Comparison of ENCODE assay signal across 8 cellular contexts in genomic region chr6:28142446-28142845, GRCh38. TPM values are rescaled to one million over a fixed set of nuclear protein-coding genes. Genes with fewer than 3 reads are reported as not detected.
DNase-seq lines count a peak whose midpoint lies in the region; ATAC-seq and TF ChIP-seq lines count a peak whose summit lies in the region.

No MANE protein-coding gene starts in this region.

- no peaks in the 10 kb centered on the region for H3K9me3 Mint-ChIP-seq in natural killer cell

- ATAC-seq in natural killer cell: no peak
- no peak for ATAC-seq in HG03280 (IDR thresholded peaks at IDR 0.05; ENCODE audit: unreplicated experiment)
- ATAC-seq in HG03457 (IDR thresholded peaks at IDR 0.05; ENCODE audit: unreplicated experiment): no peak

- peaks cover 48 to 61% of the 10 kb centered on the region in 2 donors for H3K4me1 Mint-ChIP-seq in natural killer cell

- no peaks in the 10 kb centered on the region for H3K36me3 Mint-ChIP-seq in natural killer cell

- in situ Hi-C loops in ACHN (cut with HindIII; ENCODE audit: low pct_ligation_motif_present, low pct_unique_long_range_greater_than_20kb, low sequenced_read_pairs): no loop called here

- no peak for TF ChIP-seq CTCF in natural killer cell (IDR thresholded peaks at IDR 0.05)

- peak overlapping the region; percentile 84 for H3K4me3 ChIP-seq in MG63

- peak overlapping the region; percentile 89 to 94 for H3K27ac Mint-ChIP-seq in natural killer cell

- intact Hi-C loops in natural killer cell (cut with micrococcal nuclease): loop anchor here (5.0 kb wide), 2 partner anchors 110 to 255 kb away; partner anchors contain the start of genes ZKSCAN4 and ZSCAN12

- H3K27me3 Mint-ChIP-seq in natural killer cell (ENCODE audit: low read depth in 2 of 2): no peaks in the 10 kb centered on the region

- peak overlapping the region; percentile 97 for H3K4me3 Mint-ChIP-seq in natural killer cell

- no peaks in the 10 kb centered on the region for H3K27me3 ChIP-seq in MG63

- peak; percentile 13 for DNase-seq in CD1c-positive myeloid dendritic cell (ENCODE audit: extremely low spot score)
- DNase-seq in MG63: no peak
- peak; percentile 38 for DNase-seq in dedifferentiated amniotic fluid mesenchymal stem cell (ENCODE audit: extremely low spot score)
- no peak for DNase-seq in natural killer cell
- DNase-seq in ACHN: no peak
- no peak for DNase-seq in kidney glomerular epithelial cell (lab: John Stamatoyannopoulos, UW)

- peaks cover 35% of the 10 kb centered on the region for H3K36me3 ChIP-seq in MG63

- H3K9me3 ChIP-seq in MG63: no peaks in the 10 kb centered on the region

RNA-seq across cellular contexts. Expression of gene ZKSCAN8, which starts 0.8 kb away (rescaled TPM):
- 3.2 and 6.0 TPM in 2 replicates for total RNA-seq in MG63 (2014; rRNA removed; shearing (Covaris generic); ENCODE audit: low replicate concordance)
- 10 to 100 TPM; 38.0 to 42.5 (median 39.2) TPM for total RNA-seq in natural killer cell

RNA-seq across cellular contexts. Expression of gene ZSCAN16, which starts 18.0 kb away (rescaled TPM):
- total RNA-seq in MG63 (2014; rRNA removed; shearing (Covaris generic); ENCODE audit: low replicate concordance): 1.3 and 1.7 TPM in 2 replicates
- 1 to 10 TPM; 7.7 to 9.1 (median 7.8) TPM for total RNA-seq in natural killer cell

Comparison
In these comparisons a context has a peak if more than half of its experiments do, and no peak if none do; other contexts are left out.
1. DNase-seq: peak in CD1c-positive myeloid dendritic cell (single experiment) and dedifferentiated amniotic fluid mesenchymal stem cell (single experiment); none in MG63 (single experiment), natural killer cell (single experiment), ACHN (single experiment) and kidney glomerular epithelial cell (single experiment).